ENCODE assay signal across 11 cellular contexts in genomic region chr11:8167796-8168195, GRCh38. TPM values are rescaled to one million over a fixed set of nuclear protein-coding genes. Genes with fewer than 3 reads are reported as not detected.
DNase-seq lines count a peak whose midpoint lies in the region; ATAC-seq lines count a peak whose summit lies in the region.
"Had no signal": no experiment of that assay in that cellular context is flagged by ENCODE, and none has a peak within 500 bp of the region (broad histone marks: within the 10 kb centered on the region; RNA-seq: fewer than 3 reads in every experiment).

No MANE protein-coding gene starts in this region.

- peaks cover 38% of the 10 kb centered on the region for H3K27me3 Mint-ChIP-seq in activated CD8-positive, alpha-beta memory T cell treated with anti-CD3 and anti-CD28 coated beads, Interleukin-2, amount 10 ng/mL, durations not matched to agents 7 days and 5 days
- H3K27me3 Mint-ChIP-seq in activated T-helper 17 cell treated with anti-CD3 and anti-CD28 coated beads, Interleukin-2, amount 50 U/mL, for 72 hours = peaks cover 18% of the 10 kb centered on the region
- peaks cover 41 to 43% of the 10 kb centered on the region in 2 donors for H3K27me3 Mint-ChIP-seq in stimulated activated naive B cell treated with anti-CD40 and anti-IgM and Interleukin-4, amounts not matched to agents 10 μg/mL and 1 μg/mL and 100 μg/mL, for 72 hours

- peaks cover 3% of the 10 kb centered on the region for H3K36me3 Mint-ChIP-seq in activated CD8-positive, alpha-beta memory T cell treated with anti-CD3 and anti-CD28 coated beads, Interleukin-2, amount 10 ng/mL, durations not matched to agents 7 days and 5 days
- peaks cover 6% of the 10 kb centered on the region for H3K36me3 Mint-ChIP-seq in activated T-helper 17 cell treated with anti-CD3 and anti-CD28 coated beads, Interleukin-2, amount 50 U/mL, for 72 hours (ENCODE audit: low read depth)
- peaks cover 1 to 10% of the 10 kb centered on the region in 2 donors for H3K36me3 Mint-ChIP-seq in stimulated activated naive B cell treated with anti-CD40 and anti-IgM and Interleukin-4, amounts not matched to agents 10 μg/mL and 1 μg/mL and 100 μg/mL, for 72 hours

- H3K27ac Mint-ChIP-seq in activated CD8-positive, alpha-beta memory T cell treated with anti-CD3 and anti-CD28 coated beads, Interleukin-2, amount 10 ng/mL, durations not matched to agents 7 days and 5 days = no peak overlapping the region
- peak overlapping the region; percentile 69 for H3K27ac Mint-ChIP-seq in activated T-helper 17 cell treated with anti-CD3 and anti-CD28 coated beads, Interleukin-2, amount 50 U/mL, for 72 hours
- no peak overlapping the region for H3K27ac Mint-ChIP-seq in stimulated activated naive B cell treated with anti-CD40 and anti-IgM and Interleukin-4, amounts not matched to agents 10 μg/mL and 1 μg/mL and 100 μg/mL, for 72 hours

- no peaks in the 10 kb centered on the region for H3K9me3 ChIP-seq in right cardiac atrium (ENCODE audit: control insufficient read depth, low read length)

- H3K4me3 ChIP-seq in right cardiac atrium (ENCODE audit: low read length) = peak overlapping the region; percentile 61

- WGBS in right cardiac atrium = 49% methylated on average over 4 of the region's 4 CpGs

- CTCF ChIA-PET in activated CD8-positive, alpha-beta memory T cell treated with anti-CD3 and anti-CD28 coated beads, Interleukin-2, amount 10 ng/mL, durations not matched to agents 7 days and 5 days (lab: Charles Lee) = no interaction called here

- no peaks in the 10 kb centered on the region for H3K9me3 Mint-ChIP-seq in activated CD8-positive, alpha-beta memory T cell treated with anti-CD3 and anti-CD28 coated beads, Interleukin-2, amount 10 ng/mL, durations not matched to agents 7 days and 5 days (ENCODE audit: low read depth)
- peaks cover 8% of the 10 kb centered on the region for H3K9me3 Mint-ChIP-seq in activated T-helper 17 cell treated with anti-CD3 and anti-CD28 coated beads, Interleukin-2, amount 50 U/mL, for 72 hours
- H3K9me3 Mint-ChIP-seq in stimulated activated naive B cell treated with anti-CD40 and anti-IgM and Interleukin-4, amounts not matched to agents 10 μg/mL and 1 μg/mL and 100 μg/mL, for 72 hours = no peaks in the 10 kb centered on the region

- H3K27me3 ChIP-seq in right cardiac atrium (ENCODE audit: control insufficient read depth, insufficient read depth) = no peaks in the 10 kb centered on the region

- peaks cover 17% of the 10 kb centered on the region for H3K4me1 Mint-ChIP-seq in activated CD8-positive, alpha-beta memory T cell treated with anti-CD3 and anti-CD28 coated beads, Interleukin-2, amount 10 ng/mL, durations not matched to agents 7 days and 5 days
- peaks cover 8% of the 10 kb centered on the region for H3K4me1 Mint-ChIP-seq in activated T-helper 17 cell treated with anti-CD3 and anti-CD28 coated beads, Interleukin-2, amount 50 U/mL, for 72 hours
- H3K4me1 Mint-ChIP-seq in stimulated activated naive B cell treated with anti-CD40 and anti-IgM and Interleukin-4, amounts not matched to agents 10 μg/mL and 1 μg/mL and 100 μg/mL, for 72 hours = peaks cover 13 to 36% of the 10 kb centered on the region in 2 donors

- intact Hi-C loops in right cardiac atrium (cut with DNase I) = no loop called here

- no peak for DNase-seq in activated CD8-positive, alpha-beta memory T cell treated with anti-CD3 and anti-CD28 coated beads, Interleukin-2, amount 10 ng/mL, durations not matched to agents 7 days and 5 days
- no peak for DNase-seq in activated CD8-positive, alpha-beta memory T cell treated with anti-CD3 and anti-CD28 coated beads, Interleukin-2, amount 50 U/mL, for 48 hours
- DNase-seq in right cardiac atrium (no peak), activated gamma-delta T cell (lab: John Stamatoyannopoulos, UW) (no peak), DMS79 (lab: John Stamatoyannopoulos, UW) (no peak), inferior parietal cortex (ENCODE audit: extremely low spot score) (no peak)
- DNase-seq in stimulated activated naive B cell treated with anti-CD40 and anti-IgM and Interleukin-4, amounts not matched to agents 10 μg/mL and 1 μg/mL and 100 μg/mL, for 72 hours = no peak

- no peaks in the 10 kb centered on the region for H3K4me1 ChIP-seq in right cardiac atrium (ENCODE audit: control insufficient read depth, insufficient read depth, low read length)

- H3K4me3 Mint-ChIP-seq in activated CD8-positive, alpha-beta memory T cell treated with anti-CD3 and anti-CD28 coated beads, Interleukin-2, amount 10 ng/mL, durations not matched to agents 7 days and 5 days = peak overlapping the region; percentile 83
- peak overlapping the region; percentile 81 for H3K4me3 Mint-ChIP-seq in activated T-helper 17 cell treated with anti-CD3 and anti-CD28 coated beads, Interleukin-2, amount 50 U/mL, for 72 hours
- H3K4me3 Mint-ChIP-seq in stimulated activated naive B cell treated with anti-CD40 and anti-IgM and Interleukin-4, amounts not matched to agents 10 μg/mL and 1 μg/mL and 100 μg/mL, for 72 hours = peak overlapping the region; percentile 92 to 98

- no peak overlapping the region for H3K27ac ChIP-seq in right cardiac atrium (ENCODE audit: low read length)

- ATAC-seq in activated CD8-positive, alpha-beta memory T cell treated with anti-CD3 and anti-CD28 coated beads, Interleukin-2, amount 10 ng/mL, durations not matched to agents 7 days and 5 days = no peak
- ATAC-seq in activated T-helper 17 cell treated with anti-CD3 and anti-CD28 coated beads, Interleukin-2, amount 50 U/mL, for 72 hours (replicated peaks) = no peak
- no peak for ATAC-seq in right cardiac atrium
- no peak for ATAC-seq in stimulated activated naive B cell treated with anti-CD40 and anti-IgM and Interleukin-4, amounts not matched to agents 10 μg/mL and 1 μg/mL and 100 μg/mL, for 72 hours (replicated peaks)

RNA-seq across cellular contexts. Expression of gene RIC3, which starts 1.0 kb away (rescaled TPM):
- total RNA-seq in activated CD8-positive, alpha-beta memory T cell treated with anti-CD3 and anti-CD28 coated beads, Interleukin-2, amount 10 ng/mL, durations not matched to agents 7 days and 5 days = 1 to 10 TPM; 5.7 to 7.4 TPM
- total RNA-seq in activated T-helper 17 cell treated with anti-CD3 and anti-CD28 coated beads, Interleukin-2, amount 50 U/mL, for 72 hours = 10 to 100 TPM; 11.5 to 13.4 TPM
- 10 to 100 TPM; 12.8 to 20.2 (median 17.5) TPM for total RNA-seq in right cardiac atrium
- 10.0 TPM for polyA plus RNA-seq in right cardiac atrium
- total RNA-seq: endothelial cell of umbilical vein, HT1080 had no signal
- polyA plus RNA-seq: BJ, endothelial cell of umbilical vein had no signal
